1 cellular context compared by ENCODE assay signal in the genomic region with DNA sequence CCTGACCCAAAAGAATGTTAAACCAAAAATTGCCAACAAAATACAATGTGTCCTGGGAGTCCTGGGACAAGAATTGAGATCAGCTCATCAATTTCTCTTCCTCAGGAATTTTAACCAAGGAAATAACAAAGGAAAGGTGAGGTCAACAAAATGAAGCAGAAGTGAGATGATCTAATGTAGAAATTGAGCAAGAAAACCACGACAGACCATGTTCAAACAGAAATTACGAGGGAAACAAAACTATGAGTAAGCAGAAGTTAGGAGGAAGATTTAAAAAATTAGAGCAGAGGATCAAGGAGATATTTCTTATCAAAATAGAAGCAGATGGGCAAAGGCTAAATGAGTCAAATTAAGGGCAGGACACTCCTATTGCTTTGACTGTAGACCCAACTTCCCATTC.
TF ChIP-seq lines count a peak whose summit lies in the region.

No MANE protein-coding gene starts in this region.

TF ChIP-seq in HepG2, 621 proteins besides CTCF, POLR2A, EP300 and RAD21 (continued from another document):
- TF ChIP-seq MED13 (CRISPR knock-in tag; IDR thresholded peaks at IDR 0.05) (no peak), ESRRA (CRISPR knock-in tag; IDR thresholded peaks at IDR 0.05; ENCODE audit: low read depth) (no peak), ZNF766 (CRISPR knock-in tag; IDR thresholded peaks at IDR 0.05; ENCODE audit: borderline replicate concordance) (no peak)
